In the genomic region with DNA sequence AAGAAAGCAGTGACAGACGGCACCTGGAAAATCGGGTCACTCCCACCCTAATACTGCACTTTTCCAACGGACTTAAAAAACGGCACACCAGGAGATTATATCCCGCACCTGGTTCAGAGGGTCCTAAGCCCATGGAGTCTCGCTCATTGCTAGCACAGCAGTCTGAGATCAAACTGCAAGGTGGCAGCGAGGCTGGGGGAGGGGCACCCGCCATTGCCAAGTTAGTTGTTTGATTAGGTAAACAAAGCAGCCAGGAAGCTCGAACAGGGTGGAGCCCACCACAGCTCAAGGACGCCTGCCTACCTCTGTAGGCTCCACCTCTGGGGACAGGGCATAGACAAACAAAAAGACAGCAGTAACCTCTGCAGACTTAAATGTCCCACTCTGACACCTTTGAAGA, we compare ENCODE assay signal across 3 cellular contexts.
DNase-seq lines count a peak whose midpoint lies in the region; ATAC-seq, FAIRE-seq and TF ChIP-seq lines count a peak whose summit lies in the region.
"Not testable (repeated sequence)": the region's sequence is repeated elsewhere in the genome, so short reads cannot be mapped to it uniquely, and the experiment has no call there.

No MANE protein-coding gene starts in this region.

- not testable (repeated sequence) for H3K36me3 ChIP-seq in K562 (ENCODE audit: control insufficient read depth, insufficient read depth, low read length); endodermal cell (ENCODE audit: control insufficient read depth, insufficient read depth, low read length); HepG2 (replicated peaks in 1 of 2; ENCODE audit: control insufficient read depth in 1 of 2, insufficient read depth in 2 of 2, low read length in 2 of 2)

- H3K9me3 Mint-ChIP-seq in endodermal cell = peaks cover 90% of the 10 kb centered on the region

- not testable (repeated sequence) for H3K9me1 ChIP-seq in K562 (ENCODE audit: control insufficient read depth, insufficient read depth, low read length)

- not testable (repeated sequence) for DNase-seq in K562 (ENCODE audit: extremely low read depth in 1 of 4, low spot score in 3 of 4); endodermal cell
- peak; percentile 13 for DNase-seq in HepG2 (ENCODE audit: low spot score)

- TF ChIP-seq CTCF in K562 (IDR thresholded peaks at IDR 0.05 in 2 of 3, conservative IDR thresholded peaks at IDR 0.05 in 1 of 3; ENCODE audit: insufficient read depth in 2 of 3, low read depth in 1 of 3, low read length in 3 of 3); endodermal cell (conservative IDR thresholded peaks at IDR 0.05); HepG2 (CRISPR knock-in tag; IDR thresholded peaks at IDR 0.05): not testable (repeated sequence)

- not testable (repeated sequence) for H3K4me1 ChIP-seq in K562 (replicated peaks in 1 of 2; ENCODE audit: control insufficient read depth in 2 of 2, insufficient read depth in 2 of 2, low read length in 2 of 2); endodermal cell (ENCODE audit: control insufficient read depth, insufficient read depth, low read length); HepG2 (ENCODE audit: insufficient read depth, low read length)

- peaks cover 78% of the 10 kb centered on the region for H3K36me3 Mint-ChIP-seq in endodermal cell (ENCODE audit: low read depth)

- intact Hi-C loops in K562 (cut with micrococcal nuclease); HepG2 (cut with micrococcal nuclease; ENCODE audit: unreplicated experiment): not testable (repeated sequence)

- TF ChIP-seq RAD21 in K562 (CRISPR knock-in tag; conservative IDR thresholded peaks at IDR 0.05 in 1 of 2, IDR thresholded peaks at IDR 0.05 in 1 of 2); HepG2 (CRISPR knock-in tag; IDR thresholded peaks at IDR 0.05): not testable (repeated sequence)

- not testable (repeated sequence) for TF ChIP-seq POLR2A in K562 (conservative IDR thresholded peaks at IDR 0.05); HepG2 (IDR thresholded peaks at IDR 0.05; ENCODE audit: insufficient read depth in 1 of 2, low read depth in 2 of 2, low read length in 2 of 2)

- POLR2A ChIA-PET in K562 (lab: Yijun Ruan, JAX); HepG2 (lab: Yijun Ruan, JAX): not testable (repeated sequence)

- not testable (repeated sequence) for BruUV-seq in K562 (replicated peaks; lab: Mats Ljungman, UMichigan); HepG2 (replicated peaks; lab: Mats Ljungman, UMichigan)

- not testable (repeated sequence) for H3K4me3 Mint-ChIP-seq in endodermal cell

- CTCF ChIA-PET in K562 (lab: Yijun Ruan, JAX; ENCODE audit: low intra/inter-chr PET ratio); HepG2 (lab: Yijun Ruan, JAX; ENCODE audit: low intra/inter-chr PET ratio, low total read pairs): not testable (repeated sequence)

- in situ Hi-C loops in K562 (cut with MboI); HepG2 (cut with HindIII; ENCODE audit: extremely low pct_ligation_motif_present, low pct_unique_long_range_greater_than_20kb): not testable (repeated sequence)

- not testable (repeated sequence) for H3K9ac ChIP-seq in K562 (ENCODE audit: insufficient read depth in 1 of 2, low read depth in 2 of 2, low read length in 2 of 2); endodermal cell (ENCODE audit: extremely low read depth, low read length, poor library complexity, severe bottlenecking); HepG2 (ENCODE audit: insufficient read depth, low read depth, low read length)

- not testable (repeated sequence) for H4K20me1 ChIP-seq in K562 (replicated peaks; ENCODE audit: control insufficient read depth, insufficient read depth, low read length); HepG2 (ENCODE audit: insufficient read depth, low read length)

- TF ChIP-seq EP300 in K562 (IDR thresholded peaks at IDR 0.05; ENCODE audit: low read length); HepG2 (IDR thresholded peaks at IDR 0.05; ENCODE audit: low read depth in 2 of 2, low read length in 2 of 2); HepG2 (CRISPR knock-in tag; IDR thresholded peaks at IDR 0.05; ENCODE audit: borderline replicate concordance): not testable (repeated sequence)

- H3K27me3 ChIP-seq in K562 (ENCODE audit: control insufficient read depth in 2 of 2, insufficient read depth in 2 of 2, low read length in 2 of 2); endodermal cell (ENCODE audit: control insufficient read depth, insufficient read depth, low read length, poor library complexity, severe bottlenecking); HepG2 (ENCODE audit: control insufficient read depth in 1 of 2, insufficient read depth in 2 of 2, low read length in 2 of 2): not testable (repeated sequence)

- H3K4me2 ChIP-seq in K562 (ENCODE audit: insufficient read depth, low read length); HepG2 (ENCODE audit: low read depth, low read length): not testable (repeated sequence)

- not testable (repeated sequence) for H3K4me3 ChIP-seq in K562; HepG2 (replicated peaks in 1 of 3; ENCODE audit: insufficient read depth in 1 of 3, low read depth in 2 of 3, low read length in 3 of 3)
- H3K4me3 ChIP-seq in endodermal cell (ENCODE audit: low read length) = peak overlapping the region; percentile 68

- not testable (repeated sequence) for H3K9me3 ChIP-seq in K562 (replicated peaks; ENCODE audit: control insufficient read depth, insufficient read depth, low read depth, low read length)
- H3K9me3 ChIP-seq in endodermal cell (ENCODE audit: control insufficient read depth, low read length) = peaks cover 61% of the 10 kb centered on the region
- peaks cover 18% of the 10 kb centered on the region for H3K9me3 ChIP-seq in HepG2 (ENCODE audit: low read length)

- WGBS in K562 (ENCODE audit: insufficient coverage, low coverage, missing lambda C conversion rate) = 87% methylated on average over 10 of the region's 10 CpGs
- WGBS in endodermal cell (ENCODE audit: insufficient coverage in 1 of 2, insufficient read length in 1 of 2), 2 experiments = 83 to 93% methylated on average over 4 to 10 of the region's 10 CpGs
- WGBS in HepG2 (ENCODE audit: low lambda C conversion rate) = 67% methylated on average over 4 of the region's 10 CpGs

- not testable (repeated sequence) for H3K79me2 ChIP-seq in K562 (ENCODE audit: control insufficient read depth, insufficient read depth, low read length); HepG2 (ENCODE audit: insufficient read depth, low read length)

- ATAC-seq in K562, HepG2: not testable (repeated sequence)

- H3K27me3 Mint-ChIP-seq in endodermal cell (ENCODE audit: insufficient read depth) = not testable (repeated sequence)

- not testable (repeated sequence) for H3K27ac Mint-ChIP-seq in endodermal cell

- not testable (repeated sequence) for H3K4me1 Mint-ChIP-seq in endodermal cell

- H2AFZ ChIP-seq in K562 (ENCODE audit: low read depth, low read length); HepG2 (ENCODE audit: low read length): not testable (repeated sequence)

- not testable (repeated sequence) for H3K27ac ChIP-seq in K562 (ENCODE audit: extremely low read depth, low read depth, low read length); endodermal cell (ENCODE audit: low read depth, low read length); HepG2 (ENCODE audit: extremely low read length, insufficient read depth, low read length)

- not testable (repeated sequence) for FAIRE-seq in K562 (lab: Jason Lieb, UNC); HepG2 (lab: Jason Lieb, UNC)

TF ChIP-seq in K562, 482 proteins besides CTCF, POLR2A, EP300 and RAD21:
- TF ChIP-seq, protein P1, sequence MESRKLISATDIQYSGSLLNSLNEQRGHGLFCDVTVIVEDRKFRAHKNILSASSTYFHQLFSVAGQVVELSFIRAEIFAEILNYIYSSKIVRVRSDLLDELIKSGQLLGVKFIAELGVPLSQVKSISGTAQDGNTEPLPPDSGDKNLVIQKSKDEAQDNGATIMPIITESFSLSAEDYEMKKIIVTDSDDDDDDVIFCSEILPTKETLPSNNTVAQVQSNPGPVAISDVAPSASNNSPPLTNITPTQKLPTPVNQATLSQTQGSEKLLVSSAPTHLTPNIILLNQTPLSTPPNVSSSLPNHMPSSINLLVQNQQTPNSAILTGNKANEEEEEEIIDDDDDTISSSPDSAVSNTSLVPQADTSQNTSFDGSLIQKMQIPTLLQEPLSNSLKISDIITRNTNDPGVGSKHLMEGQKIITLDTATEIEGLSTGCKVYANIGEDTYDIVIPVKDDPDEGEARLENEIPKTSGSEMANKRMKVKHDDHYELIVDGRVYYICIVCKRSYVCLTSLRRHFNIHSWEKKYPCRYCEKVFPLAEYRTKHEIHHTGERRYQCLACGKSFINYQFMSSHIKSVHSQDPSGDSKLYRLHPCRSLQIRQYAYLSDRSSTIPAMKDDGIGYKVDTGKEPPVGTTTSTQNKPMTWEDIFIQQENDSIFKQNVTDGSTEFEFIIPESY (CRISPR knock-in tag; IDR thresholded peaks at IDR 0.05) = 0 out of 2 replicates have a peak, but pooled peaks have one; percentile 21

TF ChIP-seq in HepG2, 621 proteins besides CTCF, POLR2A, EP300 and RAD21 (continues in another document):
- 0 out of 2 replicates have a peak, but pooled peaks have one; percentile 49 for TF ChIP-seq ZMYM4 (CRISPR knock-in tag; IDR thresholded peaks at IDR 0.05)
